ENCODE assay signal across 18 cellular contexts in the genomic region with DNA sequence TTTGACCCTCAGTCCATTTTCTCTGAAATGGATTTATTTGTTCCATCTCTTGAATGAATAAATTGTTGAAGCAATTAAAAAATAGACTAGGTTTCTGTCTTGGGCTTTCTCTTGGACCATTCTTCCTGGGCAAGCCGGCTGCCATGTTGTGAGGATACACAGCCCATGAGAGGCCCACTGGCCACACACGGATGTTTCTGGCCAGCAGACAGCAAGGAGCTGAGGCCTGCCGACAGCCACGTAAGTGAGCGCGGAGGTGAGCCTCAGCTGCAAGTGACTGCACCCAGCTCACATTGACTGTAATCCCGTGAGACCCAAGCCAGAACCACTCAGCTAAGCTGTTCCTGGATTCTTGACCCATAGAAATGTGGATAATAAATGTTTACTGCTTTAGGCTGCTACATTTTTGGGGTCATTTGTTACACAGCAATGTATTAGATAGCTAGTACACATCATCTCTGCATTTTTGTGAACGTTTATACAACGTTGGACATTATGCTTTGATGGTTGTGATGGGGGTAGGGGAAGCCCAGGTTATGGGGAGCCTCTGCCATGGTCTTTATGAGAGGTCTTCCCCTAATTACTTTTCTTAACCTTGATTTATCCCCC.
"Had no signal": no experiment of that assay in that cellular context is flagged by ENCODE, and none has a peak within 500 bp of the region (broad histone marks: within the 10 kb centered on the region; RNA-seq: fewer than 3 reads in every experiment).

No MANE protein-coding gene starts in this region.

- H3K4me3 ChIP-seq: ascending aorta, breast epithelium, esophagus muscularis mucosa, mucosa of descending colon, upper lobe of right lung had no signal

- H3K9me3 Mint-ChIP-seq: activated naive CD8-positive, alpha-beta T cell treated with anti-CD3 and anti-CD28 coated beads, Interleukin-2, amount 50 U/mL, for 24 hours; naive thymus-derived CD8-positive, alpha-beta T cell had no signal

- H3K27me3 Mint-ChIP-seq: activated CD4-positive, alpha-beta T cell treated with anti-CD3 and anti-CD28 coated beads, Interleukin-2, amount 10 ng/mL, durations not matched to agents 7 days and 5 days; activated naive CD8-positive, alpha-beta T cell treated with anti-CD3 and anti-CD28 coated beads, Interleukin-2, amount 50 U/mL, for 24 hours; naive thymus-derived CD8-positive, alpha-beta T cell had no signal

- H3K4me1 ChIP-seq: ascending aorta, breast epithelium, upper lobe of right lung had no signal

- H3K27me3 ChIP-seq: ascending aorta, breast epithelium, esophagus muscularis mucosa, upper lobe of right lung had no signal

- H3K4me3 Mint-ChIP-seq: activated CD4-positive, alpha-beta T cell treated with anti-CD3 and anti-CD28 coated beads, Interleukin-2, amount 10 ng/mL, durations not matched to agents 7 days and 5 days had no signal

- H3K9me3 ChIP-seq: ascending aorta, breast epithelium, esophagus muscularis mucosa, mucosa of descending colon, neutrophil, upper lobe of right lung had no signal

- DNase-seq: activated CD4-positive, alpha-beta T cell treated with anti-CD3 and anti-CD28 coated beads, Interleukin-2, amount 10 ng/mL, durations not matched to agents 7 days and 5 days; activated CD8-positive, alpha-beta memory T cell treated with anti-CD3 and anti-CD28 coated beads for 24 hours; activated naive CD4-positive, alpha-beta T cell treated with Interleukin-2 at 50 U/mL for 16 hours; activated naive CD8-positive, alpha-beta T cell treated with anti-CD3 and anti-CD28 coated beads, Interleukin-2, amount 50 U/mL, for 24 hours; mammary epithelial cell; mucosa of descending colon; naive thymus-derived CD8-positive, alpha-beta T cell; retina; stimulated activated CD4-positive, alpha-beta T cell treated with anti-CD3 and anti-CD28 coated beads, Interleukin-4, amount 100 ng/mL, for 1 hour; stimulated activated naive CD4-positive, alpha-beta T cell treated with Interleukin-2 at 50 U/mL for 16 hours; SW 1271; upper lobe of right lung had no signal

- H3K27ac Mint-ChIP-seq: activated CD4-positive, alpha-beta T cell treated with anti-CD3 and anti-CD28 coated beads, Interleukin-2, amount 10 ng/mL, durations not matched to agents 7 days and 5 days had no signal

- ATAC-seq: activated naive CD8-positive, alpha-beta T cell treated with anti-CD3 and anti-CD28 coated beads, Interleukin-2, amount 50 U/mL, for 24 hours; naive thymus-derived CD8-positive, alpha-beta T cell had no signal

- H3K27ac ChIP-seq: ascending aorta, breast epithelium, esophagus muscularis mucosa, upper lobe of right lung had no signal

- FAIRE-seq: endometrium, islet of Langerhans had no signal
